Comparison of ENCODE assay signal across 1 cellular context in genomic region chr4:169618986-169619385, GRCh38.
TF ChIP-seq lines count a peak whose summit lies in the region.

No MANE protein-coding gene starts in this region.

TF ChIP-seq in GM23338, 12 proteins besides CTCF, POLR2A, EP300 and RAD21 (continued from another document):
- TF ChIP-seq REST (IDR thresholded peaks at IDR 0.05; ENCODE audit: unreplicated experiment): no peak
- TF ChIP-seq CREB1 (CRISPR knock-in tag; IDR thresholded peaks at IDR 0.05; ENCODE audit: low read depth): no peak
- no peak for TF ChIP-seq EZH2phosphoT487 (IDR thresholded peaks at IDR 0.05; ENCODE audit: unreplicated experiment)
- TF ChIP-seq ZNF462 (CRISPR knock-in tag; IDR thresholded peaks at IDR 0.05): no peak
